Comparison of ENCODE assay signal across 3 cellular contexts in genomic region chr6:105978113-105978512, GRCh38.
A peak's percentile ranks its signal among the peaks of the same experiment; 100 is the strongest.
TF ChIP-seq lines count a peak whose summit lies in the region.

No MANE protein-coding gene starts in this region.

TF ChIP-seq in HepG2, 621 proteins besides CTCF, POLR2A, EP300 and RAD21:
- TF ChIP-seq CSRNP1 (CRISPR knock-in tag; IDR thresholded peaks at IDR 0.05): no peak
- peak; percentile 20 to 46; a peak in 1 of 4 replicates for TF ChIP-seq MAFK (conservative IDR thresholded peaks at IDR 0.05 in 1 of 2, IDR thresholded peaks at IDR 0.05 in 1 of 2; ENCODE audit: low read length in 2 of 2)

TF ChIP-seq in IMR-90, 13 proteins besides CTCF, POLR2A, EP300 and RAD21:
- TF ChIP-seq MXI1 (IDR thresholded peaks at IDR 0.05; ENCODE audit: borderline replicate concordance, low read depth, low read length) (no peak), USF2 (IDR thresholded peaks at IDR 0.05; ENCODE audit: low read depth, low read length) (no peak), MAFK (IDR thresholded peaks at IDR 0.05; ENCODE audit: low read depth, low read length) (peak; percentile 44)

TF ChIP-seq in K562, 482 proteins besides CTCF, POLR2A, EP300 and RAD21:
- peak; percentile 74 for TF ChIP-seq ZNF316 (IDR thresholded peaks at IDR 0.05)
- peak; percentile 82 for TF ChIP-seq MAFG (tag; conservative IDR thresholded peaks at IDR 0.05)
- TF ChIP-seq C11orf30 (IDR thresholded peaks at IDR 0.05; ENCODE audit: low read depth): peak; percentile 62; the same call in 1 of the 2 replicates
- TF ChIP-seq NRF1 (conservative IDR thresholded peaks at IDR 0.05 in 1 of 2, IDR thresholded peaks at IDR 0.05 in 1 of 2): peak in 1 of 2 experiments; percentile 16; a peak in 2 of 4 replicates
- no peak for TF ChIP-seq TCF7L2 (IDR thresholded peaks at IDR 0.05; ENCODE audit: low read depth, low read length)
- TF ChIP-seq MAFF (IDR thresholded peaks at IDR 0.05; ENCODE audit: low read length): peak; percentile 32; the same call in 1 of the 2 replicates
- peak; percentile 11 for TF ChIP-seq MEIS2 (IDR thresholded peaks at IDR 0.05; ENCODE audit: partially characterized antibody)
- no peak for TF ChIP-seq ZNF175 (CRISPR knock-in tag; IDR thresholded peaks at IDR 0.05; ENCODE audit: low read depth)
- TF ChIP-seq PBX2 (CRISPR knock-in tag; IDR thresholded peaks at IDR 0.05; ENCODE audit: low read depth): no peak
- TF ChIP-seq PBX2 (tag; conservative IDR thresholded peaks at IDR 0.05; ENCODE audit: low read depth): peak; percentile 46
- no peak for TF ChIP-seq PHF20 (IDR thresholded peaks at IDR 0.05; ENCODE audit: partially characterized antibody)
TF ChIP-seq in K562: peak in this region for 7.
